Comparison of ENCODE assay signal across 11 cellular contexts in genomic region chr6:46983007-46983411, GRCh38. TPM values are rescaled to one million over a fixed set of nuclear protein-coding genes. Genes with fewer than 3 reads are reported as not detected.
DNase-seq lines count a peak whose midpoint lies in the region; ATAC-seq and TF ChIP-seq lines count a peak whose summit lies in the region.
"Had no signal": no experiment of that assay in that cellular context is flagged by ENCODE, and none has a peak within 500 bp of the region (broad histone marks: within the 10 kb centered on the region; RNA-seq: fewer than 3 reads in every experiment).

No MANE protein-coding gene starts in this region.

- no peak overlapping the region for H3K4me2 ChIP-seq in OCI-LY7 (ENCODE audit: low read length)

- POLR2A ChIA-PET in OCI-LY7 (lab: Charles Lee), result no interaction called here

- H3K36me3 ChIP-seq in OCI-LY7 (ENCODE audit: insufficient read depth, low read length), result no peaks in the 10 kb centered on the region
- H3K36me3 ChIP-seq: colonic mucosa had no signal

- H3K9me3 Mint-ChIP-seq in chondrocyte (ENCODE audit: low read depth), result no peaks in the 10 kb centered on the region
- H3K9me3 Mint-ChIP-seq: activated T-helper 1 cell treated with anti-CD3 and anti-CD28 coated beads, Interleukin-12 subunit alpha, Interleukin-12 subunit beta, Interleukin-2, Interleukin-4 antibody, amounts not matched to agents 30 ng/mL and 10 ng/mL and 1 ng/mL, durations not matched to agents 14 hours and 24 hours and 36 hours had no signal

- H3K36me3 Mint-ChIP-seq in chondrocyte (ENCODE audit: low read depth), result no peaks in the 10 kb centered on the region

- H2AFZ ChIP-seq in OCI-LY7 (ENCODE audit: low read length), result no peak overlapping the region

- no peak overlapping the region for H3K4me3 Mint-ChIP-seq in chondrocyte (ENCODE audit: unreplicated experiment)
- H3K4me3 Mint-ChIP-seq: activated T-helper 1 cell treated with anti-CD3 and anti-CD28 coated beads, Interleukin-12 subunit alpha, Interleukin-12 subunit beta, Interleukin-2, Interleukin-4 antibody, amounts not matched to agents 30 ng/mL and 10 ng/mL and 1 ng/mL, durations not matched to agents 14 hours and 24 hours and 36 hours had no signal

- no TSS peak for BruUV-seq in OCI-LY7 (replicated peaks; lab: Mats Ljungman, UMichigan)

- no peaks in the 10 kb centered on the region for H3K4me1 ChIP-seq in OCI-LY7 (ENCODE audit: insufficient read depth, low read length, poor library complexity, severe bottlenecking)
- H3K4me1 ChIP-seq: colonic mucosa had no signal

- CTCF ChIA-PET in OCI-LY7 (lab: Charles Lee; ENCODE audit: unreplicated experiment), result no interaction called here

- no peaks in the 10 kb centered on the region for H3K79me2 ChIP-seq in OCI-LY7 (ENCODE audit: insufficient read depth, low read depth, low read length)

- no peaks in the 10 kb centered on the region for H3K27me3 Mint-ChIP-seq in chondrocyte (ENCODE audit: low read depth)

- peak; percentile 20 for DNase-seq in GM03348 (ENCODE audit: low spot score)
- DNase-seq in NCI-H526 (lab: John Stamatoyannopoulos, UW), result peak; percentile 50 to 64
- DNase-seq in fibroblast of villous mesenchyme (ENCODE audit: low read depth), result peak; percentile 36
- DNase-seq in renal cortical epithelial cell (ENCODE audit: low read depth), result peak; percentile 98
- DNase-seq in OCI-LY7 (ENCODE audit: low spot score), result no peak
- DNase-seq in chondrocyte (ENCODE audit: low spot score), result no peak
- no peak for DNase-seq in NK-92 treated with Interleukin-12 subunit alpha and Interleukin-12 subunit beta, amount 100 ng/mL, for 24 hours (lab: John Stamatoyannopoulos, UW)
- DNase-seq: colonic mucosa, right cardiac atrium had no signal

- H3K27ac Mint-ChIP-seq in chondrocyte (ENCODE audit: unreplicated experiment), result no peak overlapping the region
- H3K27ac Mint-ChIP-seq: activated T-helper 1 cell treated with anti-CD3 and anti-CD28 coated beads, Interleukin-12 subunit alpha, Interleukin-12 subunit beta, Interleukin-2, Interleukin-4 antibody, amounts not matched to agents 30 ng/mL and 10 ng/mL and 1 ng/mL, durations not matched to agents 14 hours and 24 hours and 36 hours had no signal

- no peak for TF ChIP-seq CTCF in fibroblast of villous mesenchyme (IDR thresholded peaks at IDR 0.05; ENCODE audit: insufficient read depth, low read depth, low read length)
- TF ChIP-seq CTCF in OCI-LY7 (conservative IDR thresholded peaks at IDR 0.05; ENCODE audit: low read length), result no peak
- TF ChIP-seq CTCF in chondrocyte (IDR thresholded peaks at IDR 0.05), result no peak

- H3K9me2 ChIP-seq in OCI-LY7 (ENCODE audit: insufficient read depth, low read length), result no peaks in the 10 kb centered on the region

- ATAC-seq in HG02642 (IDR thresholded peaks at IDR 0.05; ENCODE audit: poor library complexity, unreplicated experiment), result no peak
- ATAC-seq: right cardiac atrium had no signal

- H4K20me1 ChIP-seq in OCI-LY7 (ENCODE audit: insufficient read depth, low read length), result no peaks in the 10 kb centered on the region

- no peak overlapping the region for H3K27ac ChIP-seq in OCI-LY7 (ENCODE audit: low read depth, low read length, poor library complexity, severe bottlenecking)
- H3K27ac ChIP-seq: colonic mucosa had no signal

- peaks cover 2% of the 10 kb centered on the region for H3K4me1 Mint-ChIP-seq in chondrocyte (ENCODE audit: low read depth)

- no peaks in the 10 kb centered on the region for H3K9me3 ChIP-seq in OCI-LY7 (ENCODE audit: low read length)
- H3K9me3 ChIP-seq: colonic mucosa had no signal

- no peak overlapping the region for H3K4me3 ChIP-seq in fibroblast of villous mesenchyme (ENCODE audit: low read depth, low read length)
- no peak overlapping the region for H3K4me3 ChIP-seq in OCI-LY7 (ENCODE audit: low read depth, low read length, poor library complexity, severe bottlenecking)
- H3K4me3 ChIP-seq: colonic mucosa had no signal

- intact Hi-C loops in OCI-LY7 (cut with micrococcal nuclease; ENCODE audit: unreplicated experiment), result loop anchor here (10.0 kb wide), 1 partner anchor 62 kb away; the partner anchor contains the start of gene ADGRF1

RNA-seq across cellular contexts. Expression of gene ADGRF1, which starts 59.1 kb away (rescaled TPM):
- total RNA-seq in fibroblast of villous mesenchyme (under 0.01 TPM in 1 of 2 replicates, not detected in the other), renal cortical epithelial cell (18.3 and 36.6 TPM in 2 replicates), OCI-LY7 (2022) (not detected in 2 replicates), chondrocyte (not detected in 3 replicates)
- not detected in 2 replicates for total RNA-seq in OCI-LY7 (2014; rRNA removed; shearing (Covaris generic))
- total RNA-seq: activated T-helper 1 cell treated with anti-CD3 and anti-CD28 coated beads, Interleukin-12 subunit alpha, Interleukin-12 subunit beta, Interleukin-2, Interleukin-4 antibody, amounts not matched to agents 30 ng/mL and 10 ng/mL and 1 ng/mL, durations not matched to agents 14 hours and 24 hours and 36 hours; right cardiac atrium had no signal

Comparison
In these comparisons a context has a peak if more than half of its experiments do, and no peak if none do; other contexts are left out.
1. DNase-seq: peak in GM03348 (single experiment), NCI-H526 (2 of 2), fibroblast of villous mesenchyme (single experiment) and renal cortical epithelial cell (single experiment); none in OCI-LY7 (single experiment), chondrocyte (single experiment) and NK-92 treated with Interleukin-12 subunit alpha and Interleukin-12 subunit beta, amount 100 ng/mL, for 24 hours (single experiment).
2. RNA of gene ADGRF1, which starts 59.1 kb away (total RNA-seq): 18.3 to 36.6 TPM in renal cortical epithelial cell; under 0.01 TPM in fibroblast of villous mesenchyme, not detected in OCI-LY7 and not detected in chondrocyte; every median in the first group is over 10 times any median in the second.